Comparison of ENCODE assay signal across 16 cellular contexts in genomic region chr3:45777111-45777752, GRCh38. TPM values are rescaled to one million over a fixed set of nuclear protein-coding genes. Genes with fewer than 3 reads are reported as not detected.
DNase-seq lines count a peak whose midpoint lies in the region; ATAC-seq, FAIRE-seq and TF ChIP-seq lines count a peak whose summit lies in the region.
"Had no signal": no experiment of that assay in that cellular context is flagged by ENCODE, and none has a peak within 500 bp of the region (broad histone marks: within the 10 kb centered on the region; RNA-seq: fewer than 3 reads in every experiment).

No MANE protein-coding gene starts in this region.

- in situ Hi-C loops in K562 (cut with MboI) (no loop called here), HepG2 (cut with HindIII; ENCODE audit: extremely low pct_ligation_motif_present, low pct_unique_long_range_greater_than_20kb) (no loop called here)

- H3K9me3 ChIP-seq in K562 (replicated peaks; ENCODE audit: control insufficient read depth, insufficient read depth, low read depth, low read length) (no peaks in the 10 kb centered on the region), HepG2 (ENCODE audit: low read length) (no peaks in the 10 kb centered on the region), MM.1S (replicated peaks; ENCODE audit: insufficient read depth, low read length) (no peaks in the 10 kb centered on the region)
- H3K9me3 ChIP-seq: BLaER1 treated with 17β-estradiol and CSF1 and Interleukin-3, amounts not matched to agents 10 nM and 100 nM had no signal

- TF ChIP-seq POLR2A in K562 (conservative IDR thresholded peaks at IDR 0.05) (no peak), HepG2 (IDR thresholded peaks at IDR 0.05; ENCODE audit: insufficient read depth in 1 of 2, low read depth in 2 of 2, low read length in 2 of 2) (no peak)

- TF ChIP-seq CTCF in K562 (IDR thresholded peaks at IDR 0.05 in 2 of 3, conservative IDR thresholded peaks at IDR 0.05 in 1 of 3; ENCODE audit: insufficient read depth in 2 of 3, low read depth in 1 of 3, low read length in 3 of 3) = no peak
- TF ChIP-seq CTCF in HepG2 (CRISPR knock-in tag; IDR thresholded peaks at IDR 0.05) = no peak
- no peak for TF ChIP-seq CTCF in MM.1S (IDR thresholded peaks at IDR 0.05; ENCODE audit: low read length)

- no peaks in the 10 kb centered on the region for H3K9me1 ChIP-seq in K562 (ENCODE audit: control insufficient read depth, insufficient read depth, low read length)

- POLR2A ChIA-PET in K562 (lab: Yijun Ruan, JAX) (interaction anchor here (1.1 to 1.3 kb wide), 3 partner anchors 14 to 59 kb away, joined by 4 to 5 read pairs (median 4); no protein-coding TSS in a partner anchor), HepG2 (lab: Yijun Ruan, JAX) (no interaction called here)

- CTCF ChIA-PET in K562 (lab: Yijun Ruan, JAX; ENCODE audit: low intra/inter-chr PET ratio) (no interaction called here), HepG2 (lab: Yijun Ruan, JAX; ENCODE audit: low intra/inter-chr PET ratio, low total read pairs) (no interaction called here)

- ATAC-seq in K562 (peak; percentile 21; the same call in 1 of the 3 replicates), HepG2 (peak; percentile 27; the same call in 2 of the 3 replicates)
- ATAC-seq: GM23338 had no signal

- H3K79me2 ChIP-seq in K562 (ENCODE audit: control insufficient read depth, insufficient read depth, low read length) = no peaks in the 10 kb centered on the region
- no peaks in the 10 kb centered on the region for H3K79me2 ChIP-seq in HepG2 (ENCODE audit: insufficient read depth, low read length)
- no peaks in the 10 kb centered on the region for H3K79me2 ChIP-seq in MM.1S (ENCODE audit: low read length)

- TF ChIP-seq EP300 in K562 (IDR thresholded peaks at IDR 0.05; ENCODE audit: low read length) (no peak), HepG2 (IDR thresholded peaks at IDR 0.05; ENCODE audit: low read depth in 2 of 2, low read length in 2 of 2) (no peak), HepG2 (CRISPR knock-in tag; IDR thresholded peaks at IDR 0.05; ENCODE audit: borderline replicate concordance) (no peak)

- WGBS in K562 (ENCODE audit: insufficient coverage, low coverage, missing lambda C conversion rate) = 1% methylated on average over 8 of the region's 8 CpGs
- 26% methylated on average over 4 of the region's 8 CpGs for WGBS in HepG2 (ENCODE audit: low lambda C conversion rate)

- H3K4me2 ChIP-seq in K562 (ENCODE audit: insufficient read depth, low read length) (no peak overlapping the region), HepG2 (ENCODE audit: low read depth, low read length) (no peak overlapping the region), MM.1S (ENCODE audit: low read depth, low read length) (no peak overlapping the region)
- H3K4me2 ChIP-seq: BLaER1 treated with 17β-estradiol and CSF1 and Interleukin-3, amounts not matched to agents 10 nM and 100 nM; GM23338 had no signal

- no peak overlapping the region for H3K4me3 ChIP-seq in K562
- H3K4me3 ChIP-seq in HepG2 (replicated peaks in 1 of 3; ENCODE audit: insufficient read depth in 1 of 3, low read depth in 2 of 3, low read length in 3 of 3) = no peak overlapping the region
- no peak overlapping the region for H3K4me3 ChIP-seq in MM.1S (ENCODE audit: low read length)
- H3K4me3 ChIP-seq: BLaER1 treated with 17β-estradiol and CSF1 and Interleukin-3, amounts not matched to agents 10 nM and 100 nM; GM23338 had no signal

- H3K27me3 ChIP-seq in K562 (ENCODE audit: control insufficient read depth in 2 of 2, insufficient read depth in 2 of 2, low read length in 2 of 2) (peaks cover 45 to 83% of the 10 kb centered on the region in 2 experiments), HepG2 (ENCODE audit: control insufficient read depth in 1 of 2, insufficient read depth in 2 of 2, low read length in 2 of 2) (peaks cover 0 to 58% of the 10 kb centered on the region in 2 experiments; a peak in 4 of 5 replicates), MM.1S (replicated peaks; ENCODE audit: insufficient read depth, low read length) (no peaks in the 10 kb centered on the region)
- H3K27me3 ChIP-seq: BLaER1 treated with 17β-estradiol and CSF1 and Interleukin-3, amounts not matched to agents 10 nM and 100 nM had no signal

- H3K9me2 ChIP-seq in MM.1S (replicated peaks; ENCODE audit: insufficient read depth, low read length) = no peaks in the 10 kb centered on the region

- H3K9ac ChIP-seq in K562 (ENCODE audit: insufficient read depth in 1 of 2, low read depth in 2 of 2, low read length in 2 of 2) (no peak overlapping the region), HepG2 (ENCODE audit: insufficient read depth, low read depth, low read length) (no peak overlapping the region), MM.1S (ENCODE audit: low read length) (no peak overlapping the region)
- H3K9ac ChIP-seq: BLaER1 treated with 17β-estradiol and CSF1 and Interleukin-3, amounts not matched to agents 10 nM and 100 nM had no signal

- H3K4me1 ChIP-seq in K562 (replicated peaks in 1 of 2; ENCODE audit: control insufficient read depth in 2 of 2, insufficient read depth in 2 of 2, low read length in 2 of 2) = peaks cover 0 to 9% of the 10 kb centered on the region in 2 experiments; a peak in 1 of 5 replicates
- H3K4me1 ChIP-seq in HepG2 (ENCODE audit: insufficient read depth, low read length) = no peaks in the 10 kb centered on the region
- no peaks in the 10 kb centered on the region for H3K4me1 ChIP-seq in MM.1S (ENCODE audit: low read length)

- DNase-seq in activated CD8-positive, alpha-beta memory T cell treated with anti-CD3 and anti-CD28 coated beads for 24 hours = peak; percentile 51
- DNase-seq in activated CD8-positive, alpha-beta memory T cell treated with anti-CD3 and anti-CD28 coated beads, Interleukin-2, amount 50 U/mL, for 4 hours = no peak
- DNase-seq in K562 (ENCODE audit: extremely low read depth in 1 of 4, low spot score in 3 of 4) (no peak), HepG2 (ENCODE audit: low spot score) (no peak), iPS-NIHi11 (ENCODE audit: low spot score) (no peak), NCI-H1105 (lab: John Stamatoyannopoulos, UW) (no peak), MM.1S (no peak)
- DNase-seq: 8988T; ACHN; CD4-positive, CD25-positive, alpha-beta regulatory T cell; DMS 273 treated with DMSO at 0.1 percent for 48 hours; H7 had no signal

- H3K36me3 ChIP-seq in K562 (ENCODE audit: control insufficient read depth, insufficient read depth, low read length) (no peaks in the 10 kb centered on the region), HepG2 (replicated peaks in 1 of 2; ENCODE audit: control insufficient read depth in 1 of 2, insufficient read depth in 2 of 2, low read length in 2 of 2) (no peaks in the 10 kb centered on the region), MM.1S (replicated peaks; ENCODE audit: insufficient read depth, low read length) (no peaks in the 10 kb centered on the region)
- H3K36me3 ChIP-seq: BLaER1 treated with 17β-estradiol and CSF1 and Interleukin-3, amounts not matched to agents 10 nM and 100 nM had no signal

- H4K20me1 ChIP-seq in K562 (replicated peaks; ENCODE audit: control insufficient read depth, insufficient read depth, low read length) (no peaks in the 10 kb centered on the region; the same call in 1 of the 2 replicates), HepG2 (ENCODE audit: insufficient read depth, low read length) (no peaks in the 10 kb centered on the region), MM.1S (ENCODE audit: insufficient read depth, low read length) (no peaks in the 10 kb centered on the region)
- H4K20me1 ChIP-seq: BLaER1 treated with 17β-estradiol and CSF1 and Interleukin-3, amounts not matched to agents 10 nM and 100 nM had no signal

- no TSS peak for BruUV-seq in K562 (replicated peaks; lab: Mats Ljungman, UMichigan)
- no TSS peak for BruUV-seq in HepG2 (replicated peaks; lab: Mats Ljungman, UMichigan)

- H3F3A ChIP-seq in MM.1S (ENCODE audit: insufficient read depth, low read length) = no peaks in the 10 kb centered on the region

- intact Hi-C loops in K562 (cut with micrococcal nuclease) = no loop called here
- intact Hi-C loops in HepG2 (cut with micrococcal nuclease; ENCODE audit: unreplicated experiment) = no loop called here

- H2AFZ ChIP-seq in K562 (ENCODE audit: low read depth, low read length) (no peak overlapping the region), HepG2 (ENCODE audit: low read length) (no peak overlapping the region), MM.1S (ENCODE audit: low read length) (no peak overlapping the region)
- H2AFZ ChIP-seq: GM23338 had no signal

- FAIRE-seq in K562 (lab: Jason Lieb, UNC) (no peak), HepG2 (lab: Jason Lieb, UNC) (no peak)

- TF ChIP-seq RAD21 in K562 (CRISPR knock-in tag; conservative IDR thresholded peaks at IDR 0.05 in 1 of 2, IDR thresholded peaks at IDR 0.05 in 1 of 2) (no peak), HepG2 (CRISPR knock-in tag; IDR thresholded peaks at IDR 0.05) (no peak)

- H3K27ac ChIP-seq in K562 (ENCODE audit: extremely low read depth, low read depth, low read length) = no peak overlapping the region
- H3K27ac ChIP-seq in HepG2 (ENCODE audit: extremely low read length, insufficient read depth, low read length) = no peak overlapping the region
- H3K27ac ChIP-seq in MM.1S (ENCODE audit: low read length) = no peak overlapping the region
- H3K27ac ChIP-seq: BLaER1 treated with 17β-estradiol and CSF1 and Interleukin-3, amounts not matched to agents 10 nM and 100 nM had no signal

RNA-seq across cellular contexts. Expression of gene SLC6A20, which starts 19.1 kb away (rescaled TPM):
- total RNA-seq in K562 (2011; cell fraction: chromatin; rRNA removed; ENCODE audit: low replicate concordance) = not detected in 2 replicates
- not detected in 2 replicates for total RNA-seq in K562 (2011; cell fraction: nucleolus; rRNA removed)
- not detected in 2 replicates for total RNA-seq in K562 (2011; cell fraction: nucleoplasm; rRNA removed)
- total RNA-seq in K562 (2014; rRNA removed) (not detected in 2 replicates), K562 (2014; rRNA removed; fragmentation: Illumina TruSeq; extraction: Trizol) (not detected in 2 replicates), K562 (2015; rRNA removed; fragmentation: Illumina TruSeq; extraction: Trizol) (not detected in 2 replicates), K562 (2021) (not detected in 2 replicates), HepG2 (2016; rRNA removed; fragmentation: Illumina TruSeq; extraction: Trizol) (not detected in 2 replicates)
- polyA plus RNA-seq in K562 (2011; rRNA removed) (not detected in 2 replicates), K562 (2014; fragmentation: Illumina TruSeq; extraction: Trizol) (not detected in 2 replicates), K562 (2014; fragmentation: Nextera tagmentation; extraction: Ambion mirVana) (not detected), K562 (2014; rRNA removed) (not detected in 2 replicates), HepG2 (2011; rRNA removed) (0.04 TPM in 1 of 2 replicates, not detected in the other)
- not detected in 2 replicates for polyA plus RNA-seq in K562 (2011; cell fraction: cytosol; rRNA removed)
- polyA plus RNA-seq in K562 (2011; cell fraction: nucleus; rRNA removed) = not detected in 2 replicates
- not detected in 2 replicates for polyA plus RNA-seq in K562 (2012)
- polyA minus RNA-seq in K562 (2011; rRNA and poly(A)+ RNA removed) = 0.03 TPM in 1 of 2 replicates, not detected in the other
- polyA minus RNA-seq in K562 (2011; cell fraction: cytosol; rRNA and poly(A)+ RNA removed) = not detected in 2 replicates
- not detected in 2 replicates for polyA minus RNA-seq in K562 (2011; cell fraction: nucleus; rRNA and poly(A)+ RNA removed)
- total RNA-seq in HepG2 (2016; cell fraction: cytosol; rRNA removed; fragmentation: Illumina TruSeq; extraction: Trizol; ENCODE audit: low read depth) = not detected in 2 replicates
- total RNA-seq in HepG2 (2016; cell fraction: insoluble cytoplasmic fraction; rRNA removed; fragmentation: Illumina TruSeq; extraction: Trizol) = not detected in 2 replicates
- total RNA-seq in HepG2 (2016; cell fraction: membrane; rRNA removed; fragmentation: Illumina TruSeq; extraction: Trizol) = not detected in 2 replicates
- total RNA-seq in HepG2 (2016; cell fraction: nucleus; rRNA removed; fragmentation: Illumina TruSeq; extraction: Trizol) = not detected in 2 replicates
- not detected in 2 replicates for polyA plus RNA-seq in HepG2 (2011; cell fraction: cytosol; rRNA removed)
- polyA plus RNA-seq in HepG2 (2011; cell fraction: nucleus; rRNA removed) = not detected in 2 replicates
- polyA plus RNA-seq in HepG2 (2012) = not detected in 2 replicates
- polyA plus RNA-seq in HepG2 (2016; cell fraction: cytosol; fragmentation: Illumina TruSeq; extraction: Trizol; ENCODE audit: low read depth) = not detected in 2 replicates
- polyA plus RNA-seq in HepG2 (2016; cell fraction: insoluble cytoplasmic fraction; fragmentation: Illumina TruSeq; extraction: Trizol; ENCODE audit: low read depth) = not detected in 2 replicates
- polyA plus RNA-seq in HepG2 (2016; cell fraction: membrane; fragmentation: Illumina TruSeq; extraction: Trizol; ENCODE audit: low read depth) = not detected in 2 replicates
- not detected in 2 replicates for polyA plus RNA-seq in HepG2 (2016; cell fraction: nucleus; fragmentation: Illumina TruSeq; extraction: Trizol; ENCODE audit: insufficient read depth, low read depth)
- not detected in 2 replicates for polyA minus RNA-seq in HepG2 (2011; rRNA and poly(A)+ RNA removed; ENCODE audit: low replicate concordance)
- polyA minus RNA-seq in HepG2 (2011; cell fraction: cytosol; rRNA and poly(A)+ RNA removed) = not detected in 2 replicates
- polyA minus RNA-seq in HepG2 (2011; cell fraction: nucleus; rRNA and poly(A)+ RNA removed) = not detected in 2 replicates
- total RNA-seq: CD4-positive, CD25-positive, alpha-beta regulatory T cell; Daoy; HT1080 had no signal
